In genomic region chr11:118997627-118998387, GRCh38 we compare ENCODE assay signal across 8 cellular contexts. TPM values are rescaled to one million over a fixed set of nuclear protein-coding genes. Genes with fewer than 3 reads are reported as not detected.
DNase-seq lines count a peak whose midpoint lies in the region; ATAC-seq and TF ChIP-seq lines count a peak whose summit lies in the region.

CENATAC (plus strand) TSS chr11:118998138; CDS start chr11:118998198, 60 bp downstream.

- intact Hi-C loops in esophagus muscularis mucosa (cut with DNase I): no loop called here

- H3K4me1 ChIP-seq in esophagus muscularis mucosa: peaks cover 13 to 41% (median 35%) of the 10 kb centered on the region in 4 donors
- peaks cover 6 to 21% of the 10 kb centered on the region in 2 donors for H3K4me1 ChIP-seq in muscle layer of duodenum (ENCODE audit: control insufficient read depth in 1 of 2, insufficient read depth in 2 of 2, low read length in 2 of 2)

- H3K36me3 ChIP-seq in esophagus muscularis mucosa: peaks cover 15 to 37% (median 34%) of the 10 kb centered on the region in 4 donors
- H3K36me3 ChIP-seq in muscle layer of duodenum (ENCODE audit: control insufficient read depth in 1 of 2, insufficient read depth in 2 of 2, low read length in 2 of 2): peaks cover 0 to 19% of the 10 kb centered on the region in 2 donors

- peak; percentile 67 for TF ChIP-seq POLR2A in esophagus muscularis mucosa (IDR thresholded peaks at IDR 0.05; ENCODE audit: low read depth)

- H3K4me3 ChIP-seq in esophagus muscularis mucosa (peak within 1 kb of the TSS; percentile 64 to 90 (median 80)), muscle layer of duodenum (ENCODE audit: low read depth in 1 of 2, low read length in 2 of 2) (peak within 1 kb of the TSS; percentile 84 to 88)

- peak; percentile 92 for ATAC-seq in GM21737 (IDR thresholded peaks at IDR 0.05; ENCODE audit: unreplicated experiment)

- DNase-seq in DMS79 (lab: John Stamatoyannopoulos, UW): peak; percentile 90
- peak; percentile 91 for DNase-seq in KG1 (lab: John Stamatoyannopoulos, UW)
- peak; percentile 97 to 99 for DNase-seq in activated T-cell treated with anti-CD3 and anti-CD28 coated beads, Interleukin-2, amount 50 U/mL, for 48 hours
- DNase-seq in esophagus muscularis mucosa (ENCODE audit: extremely low spot score): peak; percentile 95
- DNase-seq in stimulated activated CD8-positive, alpha-beta memory T cell treated with anti-CD3 and anti-CD28 coated beads, Interleukin-7, amount 100 ng/mL, for 4 hours (ENCODE audit: low read depth in 2 of 2): peak; percentile 86 to 92

- no peak for TF ChIP-seq EP300 in esophagus muscularis mucosa (IDR thresholded peaks at IDR 0.05)

- H3K27me3 ChIP-seq in esophagus muscularis mucosa (no peaks in the 10 kb centered on the region), muscle layer of duodenum (ENCODE audit: low read depth, low read length) (no peaks in the 10 kb centered on the region)

- H3K27ac ChIP-seq in esophagus muscularis mucosa (replicated peaks in 1 of 4) (peak within 1 kb of the TSS; percentile 87 to 96 (median 88)), muscle layer of duodenum (ENCODE audit: low read length) (peak within 1 kb of the TSS; percentile 84)

- peak in 2 of 3 experiments; percentile 21 to 31 for TF ChIP-seq CTCF in esophagus muscularis mucosa (IDR thresholded peaks at IDR 0.05)

- H3K9me3 ChIP-seq in esophagus muscularis mucosa: no peaks in the 10 kb centered on the region
- H3K9me3 ChIP-seq in muscle layer of duodenum (ENCODE audit: control insufficient read depth in 1 of 2, low read length in 2 of 2): no peaks in the 10 kb centered on the region

- 0% methylated on average over 22 of the region's 54 CpGs for WGBS in esophagus muscularis mucosa

TF ChIP-seq in PFSK-1, 5 proteins besides CTCF, POLR2A, EP300 and RAD21:
- TF ChIP-seq REST (IDR thresholded peaks at IDR 0.05; ENCODE audit: insufficient read depth in 1 of 2, low read depth in 2 of 2, low read length in 2 of 2) (peak in 1 of 2 experiments; percentile 61; a peak in 1 of 4 replicates), SIN3A (IDR thresholded peaks at IDR 0.05; ENCODE audit: borderline replicate concordance, insufficient read depth, low read length) (no peak), FOXP2 (optimal IDR thresholded peaks at IDR 0.05; ENCODE audit: borderline replicate concordance, extremely low read depth, extremely low read length, insufficient read depth) (peak; percentile 74), TAF1 (IDR thresholded peaks at IDR 0.05; ENCODE audit: borderline replicate concordance, insufficient read depth, low read length) (peak; percentile 75; the same call in 1 of the 2 replicates), POLR2AphosphoS5 (IDR thresholded peaks at IDR 0.05; ENCODE audit: low read depth, low read length) (peak; percentile 90)

RNA-seq across cellular contexts. Expression of gene CENATAC, which starts in this region (rescaled TPM):
- polyA plus RNA-seq in PFSK-1 (2012; ENCODE audit: insufficient read length, low read depth): 4.8 TPM
- total RNA-seq in esophagus muscularis mucosa: 10 to 100 TPM; 22.2 to 55.2 (median 30.8) TPM

Comparison
In these comparisons a context has a peak if more than half of its experiments do, and no peak if none do; other contexts are left out.
1. Peak in every context shown above with its lines: DNase-seq, ATAC-seq, H3K4me3 ChIP-seq and H3K27ac ChIP-seq.